ENCODE assay signal across 1 cellular context in genomic region chr17:37643118-37643766, GRCh38.
A peak's percentile ranks its signal among the peaks of the same experiment; 100 is the strongest.
TF ChIP-seq lines count a peak whose summit lies in the region.

A gene with protein sequence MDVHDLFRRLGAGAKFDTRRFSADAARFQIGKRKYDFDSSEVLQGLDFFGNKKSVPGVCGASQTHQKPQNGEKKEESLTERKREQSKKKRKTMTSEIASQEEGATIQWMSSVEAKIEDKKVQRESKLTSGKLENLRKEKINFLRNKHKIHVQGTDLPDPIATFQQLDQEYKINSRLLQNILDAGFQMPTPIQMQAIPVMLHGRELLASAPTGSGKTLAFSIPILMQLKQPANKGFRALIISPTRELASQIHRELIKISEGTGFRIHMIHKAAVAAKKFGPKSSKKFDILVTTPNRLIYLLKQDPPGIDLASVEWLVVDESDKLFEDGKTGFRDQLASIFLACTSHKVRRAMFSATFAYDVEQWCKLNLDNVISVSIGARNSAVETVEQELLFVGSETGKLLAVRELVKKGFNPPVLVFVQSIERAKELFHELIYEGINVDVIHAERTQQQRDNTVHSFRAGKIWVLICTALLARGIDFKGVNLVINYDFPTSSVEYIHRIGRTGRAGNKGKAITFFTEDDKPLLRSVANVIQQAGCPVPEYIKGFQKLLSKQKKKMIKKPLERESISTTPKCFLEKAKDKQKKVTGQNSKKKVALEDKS (minus strand): TSS chr17:37643446. CDS start chr17:37643420, 26 bp downstream.

TF ChIP-seq in HepG2, 621 proteins besides CTCF, POLR2A, EP300 and RAD21 (continued from another document and continues in another):
- no peak for TF ChIP-seq NR0B2 (CRISPR knock-in tag; IDR thresholded peaks at IDR 0.05)
- TF ChIP-seq MTERF4 (CRISPR knock-in tag; IDR thresholded peaks at IDR 0.05): 0 out of 2 replicates have a peak, but pooled peaks have one; percentile 39
- TF ChIP-seq MZF1 (CRISPR knock-in tag; IDR thresholded peaks at IDR 0.05; ENCODE audit: borderline replicate concordance): no peak
- TF ChIP-seq BRD4 (CRISPR knock-in tag; IDR thresholded peaks at IDR 0.05): no peak
- no peak for TF ChIP-seq HNRNPUL1 (IDR thresholded peaks at IDR 0.05; ENCODE audit: low read depth, low read length)
- no peak for TF ChIP-seq ZNF383 (CRISPR knock-in tag; IDR thresholded peaks at IDR 0.05; ENCODE audit: borderline replicate concordance)
- no peak for TF ChIP-seq GTF2F1 (IDR thresholded peaks at IDR 0.05; ENCODE audit: low read length)
- TF ChIP-seq ZEB1 (IDR thresholded peaks at IDR 0.05; ENCODE audit: insufficient replicate concordance, low read depth): no peak
- TF ChIP-seq ZBTB26 (CRISPR knock-in tag; IDR thresholded peaks at IDR 0.05; ENCODE audit: borderline replicate concordance): 0 out of 2 replicates have a peak, but pooled peaks have one; percentile 41
- no peak for TF ChIP-seq MTA3 (CRISPR knock-in tag; IDR thresholded peaks at IDR 0.05)
- TF ChIP-seq GTF3A (CRISPR knock-in tag; conservative IDR thresholded peaks at IDR 0.05): no peak
- no peak for TF ChIP-seq ZNF577 (CRISPR knock-in tag; IDR thresholded peaks at IDR 0.05; ENCODE audit: borderline replicate concordance, low read depth)
- no peak for TF ChIP-seq ZNF343 (CRISPR knock-in tag; IDR thresholded peaks at IDR 0.05)
- TF ChIP-seq TCF7L2 (IDR thresholded peaks at IDR 0.05; ENCODE audit: low read depth, low read length): no peak
- no peak for TF ChIP-seq ZNF709 (CRISPR knock-in tag; IDR thresholded peaks at IDR 0.05)
- TF ChIP-seq TBP (CRISPR knock-in tag; IDR thresholded peaks at IDR 0.05): no peak
- TF ChIP-seq ZNF292 (CRISPR knock-in tag; IDR thresholded peaks at IDR 0.05; ENCODE audit: borderline replicate concordance, low read depth): no peak
- TF ChIP-seq HOXA3 (CRISPR knock-in tag; IDR thresholded peaks at IDR 0.05): peak; percentile 78
- TF ChIP-seq SALL2 (CRISPR knock-in tag; IDR thresholded peaks at IDR 0.05): 0 out of 2 replicates have a peak, but pooled peaks have one; percentile 43
- TF ChIP-seq, protein P1, sequence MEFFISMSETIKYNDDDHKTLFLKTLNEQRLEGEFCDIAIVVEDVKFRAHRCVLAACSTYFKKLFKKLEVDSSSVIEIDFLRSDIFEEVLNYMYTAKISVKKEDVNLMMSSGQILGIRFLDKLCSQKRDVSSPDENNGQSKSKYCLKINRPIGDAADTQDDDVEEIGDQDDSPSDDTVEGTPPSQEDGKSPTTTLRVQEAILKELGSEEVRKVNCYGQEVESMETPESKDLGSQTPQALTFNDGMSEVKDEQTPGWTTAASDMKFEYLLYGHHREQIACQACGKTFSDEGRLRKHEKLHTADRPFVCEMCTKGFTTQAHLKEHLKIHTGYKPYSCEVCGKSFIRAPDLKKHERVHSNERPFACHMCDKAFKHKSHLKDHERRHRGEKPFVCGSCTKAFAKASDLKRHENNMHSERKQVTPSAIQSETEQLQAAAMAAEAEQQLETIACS (CRISPR knock-in tag; IDR thresholded peaks at IDR 0.05): no peak
- no peak for TF ChIP-seq ZC3H13 (CRISPR knock-in tag; IDR thresholded peaks at IDR 0.05)
- no peak for TF ChIP-seq ZSCAN9 (CRISPR knock-in tag; IDR thresholded peaks at IDR 0.05; ENCODE audit: borderline replicate concordance)
- TF ChIP-seq PPARG (CRISPR knock-in tag; conservative IDR thresholded peaks at IDR 0.05): no peak
- TF ChIP-seq TRIM22 (IDR thresholded peaks at IDR 0.05): no peak
- TF ChIP-seq FLYWCH1 (CRISPR knock-in tag; IDR thresholded peaks at IDR 0.05): no peak
- TF ChIP-seq POGZ (CRISPR knock-in tag; IDR thresholded peaks at IDR 0.05): peak; percentile 68
- TF ChIP-seq, protein P2, sequence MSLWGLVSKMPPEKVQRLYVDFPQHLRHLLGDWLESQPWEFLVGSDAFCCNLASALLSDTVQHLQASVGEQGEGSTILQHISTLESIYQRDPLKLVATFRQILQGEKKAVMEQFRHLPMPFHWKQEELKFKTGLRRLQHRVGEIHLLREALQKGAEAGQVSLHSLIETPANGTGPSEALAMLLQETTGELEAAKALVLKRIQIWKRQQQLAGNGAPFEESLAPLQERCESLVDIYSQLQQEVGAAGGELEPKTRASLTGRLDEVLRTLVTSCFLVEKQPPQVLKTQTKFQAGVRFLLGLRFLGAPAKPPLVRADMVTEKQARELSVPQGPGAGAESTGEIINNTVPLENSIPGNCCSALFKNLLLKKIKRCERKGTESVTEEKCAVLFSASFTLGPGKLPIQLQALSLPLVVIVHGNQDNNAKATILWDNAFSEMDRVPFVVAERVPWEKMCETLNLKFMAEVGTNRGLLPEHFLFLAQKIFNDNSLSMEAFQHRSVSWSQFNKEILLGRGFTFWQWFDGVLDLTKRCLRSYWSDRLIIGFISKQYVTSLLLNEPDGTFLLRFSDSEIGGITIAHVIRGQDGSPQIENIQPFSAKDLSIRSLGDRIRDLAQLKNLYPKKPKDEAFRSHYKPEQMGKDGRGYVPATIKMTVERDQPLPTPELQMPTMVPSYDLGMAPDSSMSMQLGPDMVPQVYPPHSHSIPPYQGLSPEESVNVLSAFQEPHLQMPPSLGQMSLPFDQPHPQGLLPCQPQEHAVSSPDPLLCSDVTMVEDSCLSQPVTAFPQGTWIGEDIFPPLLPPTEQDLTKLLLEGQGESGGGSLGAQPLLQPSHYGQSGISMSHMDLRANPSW (CRISPR knock-in tag; IDR thresholded peaks at IDR 0.05; ENCODE audit: borderline replicate concordance): no peak
- no peak for TF ChIP-seq HNF1A (IDR thresholded peaks at IDR 0.05; ENCODE audit: low read depth)
- no peak for TF ChIP-seq HNF1A (CRISPR knock-in tag; IDR thresholded peaks at IDR 0.05; ENCODE audit: borderline replicate concordance)
- no peak for TF ChIP-seq ZSCAN25 (CRISPR knock-in tag; IDR thresholded peaks at IDR 0.05)
- no peak for TF ChIP-seq ZSCAN21 (CRISPR knock-in tag; IDR thresholded peaks at IDR 0.05; ENCODE audit: borderline replicate concordance)
- TF ChIP-seq HNF4G (IDR thresholded peaks at IDR 0.05; ENCODE audit: borderline replicate concordance, low read depth, low read length): no peak
- TF ChIP-seq HNF4G (CRISPR knock-in tag; IDR thresholded peaks at IDR 0.05; ENCODE audit: borderline replicate concordance, low read depth): no peak
- no peak for TF ChIP-seq CHD4 (IDR thresholded peaks at IDR 0.05; ENCODE audit: borderline replicate concordance, low read length)
- TF ChIP-seq ZNF562 (CRISPR knock-in tag; IDR thresholded peaks at IDR 0.05; ENCODE audit: borderline replicate concordance): no peak
- TF ChIP-seq ETS1 (CRISPR knock-in tag; IDR thresholded peaks at IDR 0.05): no peak
- TF ChIP-seq ARNT2 (CRISPR knock-in tag; IDR thresholded peaks at IDR 0.05; ENCODE audit: low read depth): peak; percentile 51; the same call in 1 of the 2 replicates
- no peak for TF ChIP-seq GLI4 (CRISPR knock-in tag; IDR thresholded peaks at IDR 0.05; ENCODE audit: borderline replicate concordance)
- no peak for TF ChIP-seq SP1 (IDR thresholded peaks at IDR 0.05)
- 0 out of 2 replicates have a peak, but pooled peaks have one; percentile 15 for TF ChIP-seq SP1 (CRISPR knock-in tag; IDR thresholded peaks at IDR 0.05)
- no peak for TF ChIP-seq ZNF672 (CRISPR knock-in tag; IDR thresholded peaks at IDR 0.05)
- TF ChIP-seq YY1 (IDR thresholded peaks at IDR 0.05; ENCODE audit: insufficient read depth, insufficient replicate concordance, low read depth, low read length): peak; percentile 89
- TF ChIP-seq TOE1 (CRISPR knock-in tag; IDR thresholded peaks at IDR 0.05): no peak
- TF ChIP-seq ZNF121 (CRISPR knock-in tag; IDR thresholded peaks at IDR 0.05): no peak
- TF ChIP-seq, protein P3, sequence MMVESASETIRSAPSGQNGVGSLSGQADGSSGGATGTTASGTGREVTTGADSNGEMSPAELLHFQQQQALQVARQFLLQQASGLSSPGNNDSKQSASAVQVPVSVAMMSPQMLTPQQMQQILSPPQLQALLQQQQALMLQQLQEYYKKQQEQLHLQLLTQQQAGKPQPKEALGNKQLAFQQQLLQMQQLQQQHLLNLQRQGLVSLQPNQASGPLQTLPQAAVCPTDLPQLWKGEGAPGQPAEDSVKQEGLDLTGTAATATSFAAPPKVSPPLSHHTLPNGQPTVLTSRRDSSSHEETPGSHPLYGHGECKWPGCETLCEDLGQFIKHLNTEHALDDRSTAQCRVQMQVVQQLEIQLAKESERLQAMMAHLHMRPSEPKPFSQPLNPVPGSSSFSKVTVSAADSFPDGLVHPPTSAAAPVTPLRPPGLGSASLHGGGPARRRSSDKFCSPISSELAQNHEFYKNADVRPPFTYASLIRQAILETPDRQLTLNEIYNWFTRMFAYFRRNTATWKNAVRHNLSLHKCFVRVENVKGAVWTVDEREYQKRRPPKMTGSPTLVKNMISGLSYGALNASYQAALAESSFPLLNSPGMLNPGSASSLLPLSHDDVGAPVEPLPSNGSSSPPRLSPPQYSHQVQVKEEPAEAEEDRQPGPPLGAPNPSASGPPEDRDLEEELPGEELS (CRISPR knock-in tag; IDR thresholded peaks at IDR 0.05): 0 out of 2 replicates have a peak, but pooled peaks have one; percentile 19
